8 cellular contexts compared by ENCODE assay signal in genomic region chr10:68559872-68560200, GRCh38. TPM values are rescaled to one million over a fixed set of nuclear protein-coding genes. Genes with fewer than 3 reads are reported as not detected.
DNase-seq lines count a peak whose midpoint lies in the region; ATAC-seq and TF ChIP-seq lines count a peak whose summit lies in the region.

No MANE protein-coding gene starts in this region.

- in situ Hi-C loops in astrocyte of the spinal cord (cut with HindIII; ENCODE audit: low sequenced_read_pairs) = no loop called here

- no peak for TF ChIP-seq CTCF in astrocyte of the spinal cord (IDR thresholded peaks at IDR 0.05; ENCODE audit: low read depth, low read length)
- no peak for TF ChIP-seq CTCF in uterus (IDR thresholded peaks at IDR 0.05)

- H3K4me1 Mint-ChIP-seq in memory B cell = peaks cover 20% of the 10 kb centered on the region

- H3K9me3 ChIP-seq in uterus = no peaks in the 10 kb centered on the region

- H3K36me3 Mint-ChIP-seq in memory B cell = no peaks in the 10 kb centered on the region

- H3K4me3 ChIP-seq in astrocyte of the spinal cord (ENCODE audit: low read depth, low read length) (peak overlapping the region; percentile 60), uterus (peak overlapping the region; percentile 54 to 70)

- intact Hi-C loops in uterus (cut with DNase I; ENCODE audit: low total_unique reads) = no loop called here
- intact Hi-C loops in posterior cingulate gyrus (cut with DNase I) = loop anchor here (5.0 to 10.0 kb wide), 3 partner anchors 37 to 335 kb away; partner anchors contain the start of gene CCAR1

- TF ChIP-seq POLR2A in uterus (IDR thresholded peaks at IDR 0.05) = no peak

- H3K27me3 ChIP-seq in uterus = no peaks in the 10 kb centered on the region

- H3K9me3 Mint-ChIP-seq in memory B cell = no peaks in the 10 kb centered on the region

- peak; percentile 19 for DNase-seq in stimulated activated CD4-positive, alpha-beta T cell treated with anti-CD3 and anti-CD28 coated beads, Interleukin-15, amount 100 ng/mL, for 24 hours
- no peak for DNase-seq in stimulated activated CD4-positive, alpha-beta T cell treated with anti-CD3 and anti-CD28 coated beads, Interleukin-2, amount 100 ng/mL, for 48 hours
- DNase-seq in astrocyte of the spinal cord (ENCODE audit: low read depth, low spot score) = peak; percentile 54
- no peak for DNase-seq in memory B cell (ENCODE audit: low spot score in 2 of 2)
- DNase-seq in uterus = no peak
- no peak for DNase-seq in GOT3 (lab: John Stamatoyannopoulos, UW)
- no peak for DNase-seq in LoVo (ENCODE audit: low spot score)
- no peak for DNase-seq in posterior cingulate gyrus

- peak overlapping the region in 1 of 2 donors; percentile 59 for H3K27ac ChIP-seq in uterus

- H3K4me1 ChIP-seq in uterus = no peaks in the 10 kb centered on the region

- H3K4me3 Mint-ChIP-seq in memory B cell = peak overlapping the region; percentile 69

- peak; percentile 34 for ATAC-seq in memory B cell (ENCODE audit: low read depth)

- H3K27me3 Mint-ChIP-seq in memory B cell = peaks cover 21% of the 10 kb centered on the region

- H3K36me3 ChIP-seq in uterus = no peaks in the 10 kb centered on the region

- no peak overlapping the region for H3K27ac Mint-ChIP-seq in memory B cell

RNA-seq across cellular contexts. Expression of gene TET1, which starts 0.3 kb away (rescaled TPM):
- 10 to 100 TPM in 1 of 4 donors, 1 to 10 TPM in 3; 3.5 to 40.3 (median 7.1) TPM for total RNA-seq in uterus

RNA-seq across cellular contexts. Expression of gene SLC25A16, which starts 32.5 kb away (rescaled TPM):
- 100 to 1,000 TPM in 1 of 4 donors, 10 to 100 TPM in 3; 22.9 to 345 (median 33.1) TPM for total RNA-seq in uterus

Comparison
In these comparisons a context has a peak if more than half of its experiments do, and no peak if none do; other contexts are left out.
1. DNase-seq: peak in stimulated activated CD4-positive, alpha-beta T cell treated with anti-CD3 and anti-CD28 coated beads, Interleukin-15, amount 100 ng/mL, for 24 hours (single experiment) and astrocyte of the spinal cord (single experiment); none in stimulated activated CD4-positive, alpha-beta T cell treated with anti-CD3 and anti-CD28 coated beads, Interleukin-2, amount 100 ng/mL, for 48 hours (0 of 2), memory B cell (0 of 2), uterus (0 of 2), GOT3 (single experiment), LoVo (single experiment) and posterior cingulate gyrus (0 of 10).